ENCODE assay signal across 19 cellular contexts in genomic region chr10:130427216-130427722, GRCh38.
DNase-seq lines count a peak whose midpoint lies in the region; ATAC-seq and TF ChIP-seq lines count a peak whose summit lies in the region.
"Had no signal": no experiment of that assay in that cellular context is flagged by ENCODE, and none has a peak within 500 bp of the region (broad histone marks: within the 10 kb centered on the region; RNA-seq: fewer than 3 reads in every experiment).

No MANE protein-coding gene starts in this region.

- H3K4ac ChIP-seq in H9 (ENCODE audit: low read depth, low read length) = no peak overlapping the region

- TF ChIP-seq CTCF in neural crest cell (conservative IDR thresholded peaks at IDR 0.05) (no peak), H9 (conservative IDR thresholded peaks at IDR 0.05) (no peak)

- H3K23me2 ChIP-seq in H9 (ENCODE audit: insufficient read length, low read depth, low read length, poor library complexity, severe bottlenecking) = no peaks in the 10 kb centered on the region

- H3K36me3 Mint-ChIP-seq in neural crest cell (ENCODE audit: low read depth) (no peaks in the 10 kb centered on the region), H9 (ENCODE audit: insufficient read depth in 1 of 3, low read depth in 3 of 3) (no peaks in the 10 kb centered on the region)
- H3K36me3 Mint-ChIP-seq: CD4-positive, alpha-beta memory T cell; IgD-negative memory B cell had no signal

- H3K79me1 ChIP-seq in H9 (ENCODE audit: insufficient read depth, low read depth, low read length, poor library complexity, severe bottlenecking) = no peaks in the 10 kb centered on the region

- H2BK20ac ChIP-seq in H9 (ENCODE audit: low read depth, low read length, poor library complexity, severe bottlenecking) = no peak overlapping the region

- no peak overlapping the region for H3K4me3 Mint-ChIP-seq in neural crest cell
- H3K4me3 Mint-ChIP-seq in H9 = no peak overlapping the region
- H3K4me3 Mint-ChIP-seq: CD4-positive, alpha-beta memory T cell; HFFc6; IgD-negative memory B cell had no signal

- no peak overlapping the region for H3K9ac ChIP-seq in H9 (ENCODE audit: extremely low read depth, insufficient read length, low read length)
- H3K9ac ChIP-seq: GM23248 had no signal

- H3K56ac ChIP-seq in H9 (ENCODE audit: insufficient read length, low read depth, low read length) = no peak overlapping the region

- H2BK12ac ChIP-seq in H9 (ENCODE audit: insufficient read length, low read depth, low read length) = no peak overlapping the region

- H3K4me1 Mint-ChIP-seq in neural crest cell = no peaks in the 10 kb centered on the region
- H3K4me1 Mint-ChIP-seq in H9 = no peaks in the 10 kb centered on the region
- H3K4me1 Mint-ChIP-seq: CD4-positive, alpha-beta memory T cell; IgD-negative memory B cell had no signal

- no CpG with 5 or more reads among the region's 4 CpGs for WGBS in H9 (ENCODE audit: extremely low coverage, insufficient read length, low lambda C conversion rate)

- no peak overlapping the region for H3T11ph ChIP-seq in H9 (ENCODE audit: low read length)

- no peaks in the 10 kb centered on the region for H3K9me3 ChIP-seq in H9 (ENCODE audit: control insufficient read depth, low read depth, low read length)

- no peaks in the 10 kb centered on the region for H4K20me1 ChIP-seq in H9 (ENCODE audit: control insufficient read depth, insufficient read depth, insufficient read length)

- H4K5ac ChIP-seq in H9 (ENCODE audit: insufficient read length, low read depth, low read length) = no peak overlapping the region

- DNase-seq in AG20443 (ENCODE audit: low spot score) = peak; percentile 2
- peak; percentile 3 for DNase-seq in HEK293T (ENCODE audit: extremely low spot score)
- DNase-seq in islet precursor cell = peak; percentile 37
- DNase-seq in neural crest cell (ENCODE audit: low read depth, low spot score) = no peak
- no peak for DNase-seq in NCI-H69 (lab: John Stamatoyannopoulos, UW)
- DNase-seq in NK-92 (lab: John Stamatoyannopoulos, UW; ENCODE audit: unreplicated experiment) = no peak
- no peak for DNase-seq in H9
- DNase-seq: ACHN; AML-193; CD4-positive, alpha-beta memory T cell; DMS153; DMS79; GDM1; GM23248; HCEC 1CT; HFFc6 had no signal

- no peak overlapping the region for H2BK120ac ChIP-seq in H9 (ENCODE audit: low read depth, low read length, poor library complexity, severe bottlenecking)

- H2AK5ac ChIP-seq in H9 (ENCODE audit: insufficient read length, low read length) = no peak overlapping the region

- H3K27ac ChIP-seq in H9 (ENCODE audit: insufficient read length, low read depth, low read length) = no peak overlapping the region
- H3K27ac ChIP-seq: C4-2B, GM23248 had no signal

- no peak overlapping the region for H2BK5ac ChIP-seq in H9 (ENCODE audit: insufficient read length, low read length)

- H2BK15ac ChIP-seq in H9 (ENCODE audit: low read depth, low read length) = no peak overlapping the region

- ATAC-seq in esophagus mucosa = no peak

- H3K23ac ChIP-seq in H9 (ENCODE audit: insufficient read length, low read depth, low read length) = no peak overlapping the region

- no peaks in the 10 kb centered on the region for H3K79me2 ChIP-seq in H9 (ENCODE audit: insufficient read depth, low read length)

- H2AFZ ChIP-seq in H9 (ENCODE audit: low read length) = no peak overlapping the region
- H2AFZ ChIP-seq: GM23248 had no signal

- H4K8ac ChIP-seq in H9 (replicated peaks; ENCODE audit: insufficient read length, low read depth, low read length) = no peak overlapping the region

- H3K27ac Mint-ChIP-seq in neural crest cell (ENCODE audit: unreplicated experiment) (peak overlapping the region; percentile 64), H9 (no peak overlapping the region; a peak in 1 of 7 replicates)
- H3K27ac Mint-ChIP-seq: CD4-positive, alpha-beta memory T cell; HFFc6; IgD-negative memory B cell had no signal

- H3K18ac ChIP-seq in H9 (ENCODE audit: insufficient read length, low read depth, low read length) = no peak overlapping the region

- no peak overlapping the region for H3K14ac ChIP-seq in H9 (ENCODE audit: insufficient read depth, low read length)

- CTCF ChIA-PET in HEK293T (lab: Yijun Ruan, JAX) = no interaction called here

- H4K91ac ChIP-seq in H9 (ENCODE audit: insufficient read length, low read depth, low read length) = no peak overlapping the region

- H3K4me1 ChIP-seq in H9 (ENCODE audit: insufficient read depth, low read length) = no peaks in the 10 kb centered on the region

- H3K4me2 ChIP-seq in H9 (ENCODE audit: insufficient read depth, insufficient read length, low read length) = no peak overlapping the region

- H3K27me3 Mint-ChIP-seq in neural crest cell (ENCODE audit: low read depth) = no peaks in the 10 kb centered on the region
- peaks cover 3% of the 10 kb centered on the region; the same call in 1 of the 2 replicates for H3K27me3 Mint-ChIP-seq in H9 (ENCODE audit: low read depth)
- H3K27me3 Mint-ChIP-seq: IgD-negative memory B cell had no signal

- POLR2A ChIA-PET in HEK293T (lab: Yijun Ruan, JAX) = no interaction called here

- no peaks in the 10 kb centered on the region; the same call in 1 of the 2 replicates for H3K27me3 ChIP-seq in H9 (ENCODE audit: insufficient read depth, low read length)

- H3K9me3 Mint-ChIP-seq in neural crest cell (no peaks in the 10 kb centered on the region), H9 (peaks cover 3 to 4% of the 10 kb centered on the region in 2 experiments; a peak in 2 of 5 replicates)

TF ChIP-seq in HEK293T, 16 proteins besides CTCF, POLR2A, EP300 and RAD21:
- no peak for TF ChIP-seq NFRKB (IDR thresholded peaks at IDR 0.05)
- TF ChIP-seq TARDBP (IDR thresholded peaks at IDR 0.05) = no peak

Comparison
In these comparisons a context has a peak if more than half of its experiments do, and no peak if none do; other contexts are left out.
1. DNase-seq: peak in AG20443 (single experiment), HEK293T (single experiment) and islet precursor cell (single experiment); none in neural crest cell (single experiment), NCI-H69 (single experiment), NK-92 (single experiment) and H9 (single experiment).